1 cellular context compared by ENCODE assay signal in the genomic region with DNA sequence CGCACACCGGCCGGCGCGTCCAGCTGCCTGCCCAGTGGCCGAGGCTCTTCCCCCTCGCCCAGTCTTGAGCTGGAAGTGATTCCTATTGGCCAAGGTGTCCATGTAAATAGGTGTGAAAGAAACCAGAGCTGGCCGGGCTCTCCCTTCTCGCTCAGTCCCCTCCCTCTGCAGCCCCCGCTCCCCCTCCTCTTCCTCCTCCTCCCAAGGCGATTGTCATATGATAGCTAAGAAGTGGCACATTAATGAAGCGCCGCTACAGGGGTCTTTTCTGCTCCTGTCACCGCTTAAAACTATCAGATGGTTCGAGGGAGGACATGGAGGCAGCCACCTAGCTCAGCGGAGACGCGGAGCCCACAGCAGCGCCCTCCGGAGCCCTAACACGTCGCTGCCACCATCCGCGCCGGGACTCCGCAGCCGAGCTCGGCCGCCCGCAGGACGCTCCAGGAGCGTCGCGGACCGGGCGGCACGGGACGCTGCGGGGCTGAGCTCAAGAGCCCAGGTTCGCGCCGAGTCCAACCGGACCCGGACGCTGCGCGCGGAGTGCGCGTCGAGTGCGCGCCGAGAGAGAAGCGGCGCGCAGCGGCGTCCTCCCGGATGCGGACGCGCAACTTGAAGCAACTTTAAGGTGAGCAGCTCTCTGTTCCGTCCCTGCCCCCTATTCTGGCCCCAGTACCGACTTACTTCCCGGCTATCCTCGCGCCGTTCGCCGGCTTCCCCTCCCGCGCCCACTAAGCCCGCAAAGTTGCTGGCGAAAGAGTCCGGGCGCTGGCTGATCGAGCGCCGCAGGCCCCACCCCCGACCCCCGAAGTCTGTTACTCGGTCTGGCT.
TF ChIP-seq lines count a peak whose summit lies in the region.

A gene (plus strand): TSS at position 293 of the 827 bp plus-strand sequence. CDS start 653 bp downstream, outside the sequence.

TF ChIP-seq in IMR-90, 13 proteins besides CTCF, POLR2A, EP300 and RAD21:
- TF ChIP-seq MAFK (IDR thresholded peaks at IDR 0.05; ENCODE audit: low read depth, low read length) (no peak), SMC3 (IDR thresholded peaks at IDR 0.05; ENCODE audit: low read depth, low read length) (no peak), MXI1 (IDR thresholded peaks at IDR 0.05; ENCODE audit: borderline replicate concordance, low read depth, low read length) (no peak), NFE2L2 (IDR thresholded peaks at IDR 0.05; ENCODE audit: low read depth, low read length) (no peak), MAZ (IDR thresholded peaks at IDR 0.05; ENCODE audit: borderline replicate concordance, low read depth, low read length) (no peak)
